In genomic region chr1:183143576-183144315, GRCh38 we compare ENCODE assay signal across 15 cellular contexts. TPM values are rescaled to one million over a fixed set of nuclear protein-coding genes. Genes with fewer than 3 reads are reported as not detected.
"Had no signal": no experiment of that assay in that cellular context is flagged by ENCODE, and none has a peak within 500 bp of the region (broad histone marks: within the 10 kb centered on the region; RNA-seq: fewer than 3 reads in every experiment).

No MANE protein-coding gene starts in this region.

- H3K4me3 ChIP-seq: lower lobe of right lung, prostate gland, skin epidermis, suprapubic skin, upper lobe of left lung had no signal

- DNase-seq: activated CD4-positive, alpha-beta T cell treated with anti-CD3 and anti-CD28 coated beads, Interleukin-2, amount 50 U/mL, for 1 hour; activated naive CD8-positive, alpha-beta T cell treated with anti-CD3 and anti-CD28 coated beads for 36 hours; cortex of kidney; effector CD4-positive, alpha-beta T cell; foreskin keratinocyte; head of caudate nucleus; lower lobe of right lung; stimulated activated CD4-positive, alpha-beta T cell treated with anti-CD3 and anti-CD28 coated beads, Interleukin-4, amount 100 ng/mL, for 24 hours; stimulated activated naive CD4-positive, alpha-beta T cell treated with Interleukin-2 at 50 U/mL for 16 hours; upper lobe of left lung had no signal

- H3K27ac ChIP-seq: foreskin keratinocyte, lower lobe of right lung, prostate gland, suprapubic skin, upper lobe of left lung had no signal

- H3K9me3 ChIP-seq: lower lobe of right lung, prostate gland, suprapubic skin, upper lobe of left lung had no signal

- H3K27me3 ChIP-seq: foreskin keratinocyte, suprapubic skin, upper lobe of left lung had no signal

- ATAC-seq: foreskin keratinocyte, lower lobe of right lung had no signal

- H3K4me1 ChIP-seq: prostate gland had no signal

- H3K36me3 ChIP-seq: prostate gland had no signal

RNA-seq across cellular contexts. Expression of gene LAMC2, which starts 42.3 kb away (rescaled TPM):
- total RNA-seq: activated CD8-positive, alpha-beta memory T cell treated with anti-CD3 and anti-CD28 coated beads for 36 hours; activated naive CD8-positive, alpha-beta T cell treated with anti-CD3 and anti-CD28 coated beads for 36 hours; neural crest cell had no signal
